In the genomic region with DNA sequence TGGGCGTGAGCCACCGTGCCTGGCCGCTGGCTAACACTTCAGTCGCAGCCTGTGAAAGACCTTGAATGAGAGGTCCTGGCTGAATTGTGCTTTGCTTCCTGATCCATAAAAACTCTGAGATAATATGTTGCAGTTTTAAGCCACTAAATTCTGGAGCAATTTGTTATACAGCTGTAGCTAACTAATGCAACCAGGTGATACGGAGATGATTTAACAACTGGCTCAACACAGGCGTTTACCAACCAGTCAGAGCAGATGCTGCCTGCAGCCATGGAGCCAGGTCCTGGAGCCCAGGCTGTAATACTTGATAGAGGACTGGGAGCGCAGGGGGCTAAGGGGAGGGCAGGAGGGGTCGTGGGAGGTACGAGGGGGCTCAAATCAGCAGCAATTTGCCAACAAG, we compare ENCODE assay signal across 19 cellular contexts. TPM values are rescaled to one million over a fixed set of nuclear protein-coding genes. Genes with fewer than 3 reads are reported as not detected.
"Had no signal": no experiment of that assay in that cellular context is flagged by ENCODE, and none has a peak within 500 bp of the region (broad histone marks: within the 10 kb centered on the region; RNA-seq: fewer than 3 reads in every experiment).

No MANE protein-coding gene starts in this region.

- H3K9me3 Mint-ChIP-seq: activated CD4-positive, alpha-beta T cell treated with anti-CD3 and anti-CD28 coated beads, Interleukin-2, amount 10 ng/mL, durations not matched to agents 24 days and 14 days; activated naive CD4-positive, alpha-beta T cell treated with anti-CD3 and anti-CD28 coated beads, Interleukin-2, amount 50 U/mL, for 72 hours; activated T-helper 17 cell treated with anti-CD3 and anti-CD28 coated beads, Interleukin-2, amount 50 U/mL, for 72 hours; central memory CD8-positive, alpha-beta T cell; mesothelial cell of epicardium; natural killer cell treated with Interleukin-12 subunit alpha and Interleukin-12 subunit beta and Interleukin-15 and Interleukin-18, amount 100 ng/mL, for 72 hours; stimulated activated naive CD8-positive, alpha-beta T cell treated with anti-CD3 and anti-CD28 coated beads, Interleukin-15, Interleukin-2, amounts not matched to agents 100 ng/mL and 50 ng/mL, for 24 hours had no signal

- H3K27ac Mint-ChIP-seq: activated CD4-positive, alpha-beta T cell treated with anti-CD3 and anti-CD28 coated beads, Interleukin-2, amount 10 ng/mL, durations not matched to agents 24 days and 14 days; activated T-helper 17 cell treated with anti-CD3 and anti-CD28 coated beads, Interleukin-2, amount 50 U/mL, for 72 hours; natural killer cell treated with Interleukin-12 subunit alpha and Interleukin-12 subunit beta and Interleukin-15 and Interleukin-18, amount 100 ng/mL, for 72 hours; stimulated activated naive CD8-positive, alpha-beta T cell treated with anti-CD3 and anti-CD28 coated beads, Interleukin-15, Interleukin-2, amounts not matched to agents 100 ng/mL and 50 ng/mL, for 24 hours had no signal

- H3K27me3 ChIP-seq: adrenal gland, ascending aorta had no signal

- H3K4me3 ChIP-seq: adrenal gland, ascending aorta, dorsolateral prefrontal cortex, skin epidermis, tibial nerve had no signal

- H3K4me1 ChIP-seq: parathyroid adenoma had no signal

- H3K36me3 ChIP-seq: adrenal gland, ascending aorta, brain microvascular endothelial cell, tibial nerve had no signal

- H3K4me3 Mint-ChIP-seq: activated CD4-positive, alpha-beta T cell treated with anti-CD3 and anti-CD28 coated beads, Interleukin-2, amount 10 ng/mL, durations not matched to agents 24 days and 14 days; activated T-helper 17 cell treated with anti-CD3 and anti-CD28 coated beads, Interleukin-2, amount 50 U/mL, for 72 hours; central memory CD8-positive, alpha-beta T cell; mesothelial cell of epicardium; natural killer cell treated with Interleukin-12 subunit alpha and Interleukin-12 subunit beta and Interleukin-15 and Interleukin-18, amount 100 ng/mL, for 72 hours; stimulated activated naive CD8-positive, alpha-beta T cell treated with anti-CD3 and anti-CD28 coated beads, Interleukin-15, Interleukin-2, amounts not matched to agents 100 ng/mL and 50 ng/mL, for 24 hours had no signal

- H3K36me3 Mint-ChIP-seq: activated naive CD4-positive, alpha-beta T cell treated with anti-CD3 and anti-CD28 coated beads, Interleukin-2, amount 50 U/mL, for 72 hours; mesothelial cell of epicardium; natural killer cell treated with Interleukin-12 subunit alpha and Interleukin-12 subunit beta and Interleukin-15 and Interleukin-18, amount 100 ng/mL, for 72 hours had no signal

- H3K27me3 Mint-ChIP-seq: activated T-helper 17 cell treated with anti-CD3 and anti-CD28 coated beads, Interleukin-2, amount 50 U/mL, for 72 hours; central memory CD8-positive, alpha-beta T cell; natural killer cell treated with Interleukin-12 subunit alpha and Interleukin-12 subunit beta and Interleukin-15 and Interleukin-18, amount 100 ng/mL, for 72 hours; stimulated activated naive CD8-positive, alpha-beta T cell treated with anti-CD3 and anti-CD28 coated beads, Interleukin-15, Interleukin-2, amounts not matched to agents 100 ng/mL and 50 ng/mL, for 24 hours had no signal

- H3K27ac ChIP-seq: ascending aorta, brain microvascular endothelial cell, parathyroid adenoma had no signal

- DNase-seq: activated CD4-positive, alpha-beta T cell treated with anti-CD3 and anti-CD28 coated beads, Interleukin-2, amount 10 ng/mL, durations not matched to agents 24 days and 14 days; activated T-cell treated with anti-CD3 and anti-CD28 coated beads, Interleukin-2, amount 50 U/mL, for 1 hour; brain microvascular endothelial cell; dorsolateral prefrontal cortex; mammary epithelial cell; stimulated activated CD4-positive, alpha-beta T cell treated with anti-CD3 and anti-CD28 coated beads, Interleukin-1b, Interleukin-23, amount 100 ng/mL, for 48 hours had no signal

- ATAC-seq: activated CD4-positive, CD25-positive, alpha-beta regulatory T cell treated with anti-CD3 and anti-CD28 coated beads, Interleukin-2, amount 50 U/mL, for 24 hours; activated naive CD4-positive, alpha-beta T cell treated with anti-CD3 and anti-CD28 coated beads, Interleukin-2, amount 50 U/mL, for 72 hours; activated T-helper 17 cell treated with anti-CD3 and anti-CD28 coated beads, Interleukin-2, amount 50 U/mL, for 72 hours; natural killer cell treated with Interleukin-12 subunit alpha and Interleukin-12 subunit beta and Interleukin-15 and Interleukin-18, amount 100 ng/mL, for 72 hours had no signal

- H3K9me3 ChIP-seq: adrenal gland, ascending aorta, tibial nerve had no signal

RNA-seq across cellular contexts. Expression of a gene that starts 50.9 kb away (rescaled TPM):
- total RNA-seq: pulmonary artery endothelial cell had no signal
